ENCODE assay signal across 18 cellular contexts in genomic region chr4:164293181-164293580, GRCh38.
"Had no signal": no experiment of that assay in that cellular context is flagged by ENCODE, and none has a peak within 500 bp of the region (broad histone marks: within the 10 kb centered on the region; RNA-seq: fewer than 3 reads in every experiment).

No MANE protein-coding gene starts in this region.

- H3K4me3 ChIP-seq: dorsolateral prefrontal cortex, gastrocnemius medialis, heart right ventricle, left lung, lower lobe of right lung, ovary, right atrium auricular region, stomach, thoracic aorta, transverse colon had no signal

- H3K27ac ChIP-seq: gastrocnemius medialis, heart right ventricle, left lung, lower lobe of right lung, ovary, right atrium auricular region, stomach, thoracic aorta, transverse colon had no signal

- ATAC-seq: esophagus mucosa, gastrocnemius medialis, heart right ventricle, left lung, lower lobe of right lung, natural killer cell had no signal

- H3K9me3 ChIP-seq: gastrocnemius medialis, heart right ventricle, left lung, lower lobe of right lung, ovary, right atrium auricular region, stomach, thoracic aorta, transverse colon had no signal

- H3K4me1 ChIP-seq: gastrocnemius medialis, heart right ventricle, left lung, lower lobe of right lung, right atrium auricular region, stomach, transverse colon had no signal

- H3K27me3 ChIP-seq: dorsolateral prefrontal cortex, gastrocnemius medialis, heart right ventricle, left lung, ovary, right atrium auricular region, stomach, transverse colon had no signal

- H3K36me3 ChIP-seq: gastrocnemius medialis, heart right ventricle, left lung, lower lobe of right lung, ovary, right atrium auricular region, stomach, thoracic aorta, transverse colon had no signal

- DNase-seq: cortex of kidney; dorsolateral prefrontal cortex; effector CD8-positive, alpha-beta T cell; gastrocnemius medialis; heart right ventricle; hypothalamus; left lung; lower lobe of right lung; natural killer cell; ovary; small intestine; stimulated activated CD4-positive, alpha-beta T cell treated with anti-CD3 and anti-CD28 coated beads, Interleukin-12 subunit alpha, Interleukin-12 subunit beta, amount 100 ng/mL, for 4 hours; stimulated activated naive CD4-positive, alpha-beta T cell; stomach; transverse colon had no signal
